8 cellular contexts compared by ENCODE assay signal in genomic region chr3:4350789-4351163, GRCh38. TPM values are rescaled to one million over a fixed set of nuclear protein-coding genes. Genes with fewer than 3 reads are reported as not detected.
DNase-seq lines count a peak whose midpoint lies in the region; ATAC-seq and TF ChIP-seq lines count a peak whose summit lies in the region.

No MANE protein-coding gene starts in this region.

- H3K4me3 ChIP-seq in BLaER1 (no peak overlapping the region), endodermal cell (ENCODE audit: low read length) (no peak overlapping the region), muscle layer of colon (ENCODE audit: low read depth in 1 of 2, low read length in 2 of 2) (no peak overlapping the region)

- peak; percentile 30 to 64 for DNase-seq in NCI-H446 (lab: John Stamatoyannopoulos, UW)
- DNase-seq in activated CD4-positive, alpha-beta T cell treated with anti-CD3 and anti-CD28 coated beads, Interleukin-2, amount 10 ng/mL, durations not matched to agents 7 days and 5 days, result peak; percentile 79
- DNase-seq in endodermal cell, result no peak
- peak; percentile 43 for DNase-seq in stromal cell of bone marrow (ENCODE audit: low read depth)

- H3K9me3 ChIP-seq in BLaER1, result 0 out of 2 replicates have a peak, but pooled peaks cover 4% of the 10 kb centered on the region
- no peaks in the 10 kb centered on the region for H3K9me3 ChIP-seq in endodermal cell (ENCODE audit: control insufficient read depth, low read length)
- H3K9me3 ChIP-seq in muscle layer of colon (ENCODE audit: low read length), result no peaks in the 10 kb centered on the region

- POLR2A ChIA-PET in activated CD4-positive, alpha-beta T cell treated with anti-CD3 and anti-CD28 coated beads, Interleukin-2, amount 10 ng/mL, durations not matched to agents 7 days and 5 days (lab: Charles Lee), result interaction anchor here (0.6 kb wide), 2 partner anchors 148 to 389 kb away, joined by 3 to 4 read pairs; no protein-coding TSS in a partner anchor

- H3K4me3 Mint-ChIP-seq in activated CD4-positive, alpha-beta T cell treated with anti-CD3 and anti-CD28 coated beads, Interleukin-2, amount 10 ng/mL, durations not matched to agents 7 days and 5 days, result peak overlapping the region; percentile 69
- H3K4me3 Mint-ChIP-seq in endodermal cell, result no peak overlapping the region

- H3K27me3 ChIP-seq in BLaER1 (no peaks in the 10 kb centered on the region), endodermal cell (ENCODE audit: control insufficient read depth, insufficient read depth, low read length, poor library complexity, severe bottlenecking) (peaks cover 39% of the 10 kb centered on the region), muscle layer of colon (ENCODE audit: control insufficient read depth in 1 of 2, insufficient read depth in 2 of 2, low read length in 2 of 2) (no peaks in the 10 kb centered on the region)

- no peaks in the 10 kb centered on the region for H3K9me3 Mint-ChIP-seq in activated CD4-positive, alpha-beta T cell treated with anti-CD3 and anti-CD28 coated beads, Interleukin-2, amount 10 ng/mL, durations not matched to agents 7 days and 5 days
- H3K9me3 Mint-ChIP-seq in endodermal cell, result peaks cover 5% of the 10 kb centered on the region

- H3K4me1 ChIP-seq in BLaER1 (no peaks in the 10 kb centered on the region), endodermal cell (ENCODE audit: control insufficient read depth, insufficient read depth, low read length) (no peaks in the 10 kb centered on the region), muscle layer of colon (ENCODE audit: insufficient read depth, low read length) (no peaks in the 10 kb centered on the region)

- peak overlapping the region; percentile 61 for H3K27ac Mint-ChIP-seq in activated CD4-positive, alpha-beta T cell treated with anti-CD3 and anti-CD28 coated beads, Interleukin-2, amount 10 ng/mL, durations not matched to agents 7 days and 5 days
- no peak overlapping the region for H3K27ac Mint-ChIP-seq in endodermal cell

- peak; percentile 93 for ATAC-seq in GM18909 (IDR thresholded peaks at IDR 0.05; ENCODE audit: poor library complexity, unreplicated experiment)
- peak; percentile 89 for ATAC-seq in HG03159 (IDR thresholded peaks at IDR 0.05; ENCODE audit: unreplicated experiment)

- no peak overlapping the region for H3K27ac ChIP-seq in BLaER1
- no peak overlapping the region for H3K27ac ChIP-seq in endodermal cell (ENCODE audit: low read depth, low read length)
- no peak overlapping the region for H3K27ac ChIP-seq in muscle layer of colon (ENCODE audit: low read depth, low read length)

- H3K9ac ChIP-seq in BLaER1, result no peak overlapping the region
- no peak overlapping the region for H3K9ac ChIP-seq in endodermal cell (ENCODE audit: extremely low read depth, low read length, poor library complexity, severe bottlenecking)
- peak overlapping the region; percentile 3 for H3K9ac ChIP-seq in muscle layer of colon (ENCODE audit: low read length)

- no peaks in the 10 kb centered on the region for H3K36me3 Mint-ChIP-seq in activated CD4-positive, alpha-beta T cell treated with anti-CD3 and anti-CD28 coated beads, Interleukin-2, amount 10 ng/mL, durations not matched to agents 7 days and 5 days (ENCODE audit: low read depth)
- H3K36me3 Mint-ChIP-seq in endodermal cell (ENCODE audit: low read depth), result peaks cover 4% of the 10 kb centered on the region

- no peaks in the 10 kb centered on the region for H3K27me3 Mint-ChIP-seq in activated CD4-positive, alpha-beta T cell treated with anti-CD3 and anti-CD28 coated beads, Interleukin-2, amount 10 ng/mL, durations not matched to agents 7 days and 5 days
- H3K27me3 Mint-ChIP-seq in endodermal cell (ENCODE audit: insufficient read depth), result peaks cover 24% of the 10 kb centered on the region

- H4K20me1 ChIP-seq in BLaER1, result no peaks in the 10 kb centered on the region

- peaks cover 23% of the 10 kb centered on the region for H3K4me1 Mint-ChIP-seq in activated CD4-positive, alpha-beta T cell treated with anti-CD3 and anti-CD28 coated beads, Interleukin-2, amount 10 ng/mL, durations not matched to agents 7 days and 5 days
- H3K4me1 Mint-ChIP-seq in endodermal cell, result peaks cover 4% of the 10 kb centered on the region

- 27% methylated on average over 2 of the region's 2 CpGs; no CpG with 5 or more reads in 1 of the 2 experiments for WGBS in endodermal cell (ENCODE audit: insufficient coverage in 1 of 2, insufficient read length in 1 of 2), 2 experiments

- CTCF ChIA-PET in activated CD4-positive, alpha-beta T cell treated with anti-CD3 and anti-CD28 coated beads, Interleukin-2, amount 10 ng/mL, durations not matched to agents 7 days and 5 days (lab: Charles Lee), result interaction anchor here (0.6 to 2.4 kb wide), 40 partner anchors 9 to 902 kb away, joined by 3 to 17 read pairs (median 4); partner anchors contain the start of gene ITPR1

- H3K36me3 ChIP-seq in BLaER1 (no peaks in the 10 kb centered on the region), endodermal cell (ENCODE audit: control insufficient read depth, insufficient read depth, low read length) (no peaks in the 10 kb centered on the region), muscle layer of colon (ENCODE audit: insufficient read depth, low read length) (no peaks in the 10 kb centered on the region)

- H3K4me2 ChIP-seq in BLaER1, result peak overlapping the region; percentile 10; the same call in 1 of the 2 replicates

- peak; percentile 92 for TF ChIP-seq CTCF in endodermal cell (conservative IDR thresholded peaks at IDR 0.05)

RNA-seq across cellular contexts. Expression of gene SETMAR, which starts 47.6 kb away (rescaled TPM):
- 10 to 100 TPM; 14.9 to 15.5 TPM for total RNA-seq in activated CD4-positive, alpha-beta T cell treated with anti-CD3 and anti-CD28 coated beads, Interleukin-2, amount 10 ng/mL, durations not matched to agents 7 days and 5 days
- total RNA-seq in endodermal cell, result 10 to 100 TPM; 18.8 to 20.9 TPM
- 31.0 TPM for polyA plus RNA-seq in endodermal cell (2013, experiment 1 of 2)
- polyA plus RNA-seq in endodermal cell (2013, experiment 2 of 2), result 29.1 TPM
